ENCODE assay signal across 28 cellular contexts in genomic region chr19:36819130-36819630, GRCh38. TPM values are rescaled to one million over a fixed set of nuclear protein-coding genes. Genes with fewer than 3 reads are reported as not detected.
A peak's percentile ranks its signal among the peaks of the same experiment; 100 is the strongest.
DNase-seq lines count a peak whose midpoint lies in the region; ATAC-seq and TF ChIP-seq lines count a peak whose summit lies in the region.
"Had no signal": no experiment of that assay in that cellular context is flagged by ENCODE, and none has a peak within 500 bp of the region (broad histone marks: within the 10 kb centered on the region; RNA-seq: fewer than 3 reads in every experiment).

No MANE protein-coding gene starts in this region.

- H3K9ac ChIP-seq in duodenal mucosa (ENCODE audit: low read depth in 1 of 2, low read length in 2 of 2) = no peak overlapping the region

- intact Hi-C loops in OCI-LY7 (cut with micrococcal nuclease; ENCODE audit: unreplicated experiment) (no loop called here), esophagus muscularis mucosa (cut with DNase I) (no loop called here)
- intact Hi-C loops in naive thymus-derived CD4-positive, alpha-beta T cell (cut with micrococcal nuclease) = no loop called here

- no peaks in the 10 kb centered on the region for H3K79me2 ChIP-seq in OCI-LY7 (ENCODE audit: insufficient read depth, low read depth, low read length)

- ATAC-seq in naive thymus-derived CD4-positive, alpha-beta T cell = no peak
- no peak for ATAC-seq in GM18502 (IDR thresholded peaks at IDR 0.05; ENCODE audit: poor library complexity, unreplicated experiment)
- ATAC-seq: CD8-positive, alpha-beta T cell; left lobe of liver; stimulated activated naive B cell treated with anti-CD40 and anti-IgM and Interleukin-4, amounts not matched to agents 10 μg/mL and 1 μg/mL and 100 μg/mL, for 72 hours had no signal

- H3K4me1 ChIP-seq in OCI-LY7 (ENCODE audit: insufficient read depth, low read length, poor library complexity, severe bottlenecking) (no peaks in the 10 kb centered on the region), duodenal mucosa (ENCODE audit: control insufficient read depth in 1 of 2, insufficient read depth in 2 of 2, low read length in 2 of 2) (no peaks in the 10 kb centered on the region), esophagus muscularis mucosa (no peaks in the 10 kb centered on the region)
- H3K4me1 ChIP-seq in naive thymus-derived CD4-positive, alpha-beta T cell (ENCODE audit: control insufficient read depth in 2 of 2, insufficient read depth in 2 of 2, low read length in 2 of 2) = no peaks in the 10 kb centered on the region
- H3K4me1 ChIP-seq: adrenal gland had no signal

- H3K9me3 ChIP-seq in OCI-LY7 (ENCODE audit: low read length) = peaks cover 47% of the 10 kb centered on the region
- peaks cover 89 to 93% of the 10 kb centered on the region in 2 donors for H3K9me3 ChIP-seq in duodenal mucosa (ENCODE audit: control insufficient read depth in 1 of 2, low read length in 2 of 2)
- H3K9me3 ChIP-seq in naive thymus-derived CD4-positive, alpha-beta T cell (ENCODE audit: control insufficient read depth in 2 of 3, low read length in 3 of 3) = peaks cover 26 to 96% (median 45%) of the 10 kb centered on the region in 3 experiments
- H3K9me3 ChIP-seq in esophagus muscularis mucosa = peaks cover 69 to 100% (median 100%) of the 10 kb centered on the region in 4 donors

- H3K27ac ChIP-seq in OCI-LY7 (ENCODE audit: low read depth, low read length, poor library complexity, severe bottlenecking) (no peak overlapping the region), duodenal mucosa (ENCODE audit: low read depth, low read length) (no peak overlapping the region), esophagus muscularis mucosa (replicated peaks in 1 of 4) (no peak overlapping the region)
- H3K27ac ChIP-seq in naive thymus-derived CD4-positive, alpha-beta T cell (ENCODE audit: low read depth, low read length) = no peak overlapping the region
- H3K27ac ChIP-seq: adrenal gland, skin epidermis, thoracic aorta had no signal

- no peaks in the 10 kb centered on the region for H4K20me1 ChIP-seq in OCI-LY7 (ENCODE audit: insufficient read depth, low read length)

- H3K27me3 Mint-ChIP-seq in naive thymus-derived CD4-positive, alpha-beta T cell = no peaks in the 10 kb centered on the region
- H3K27me3 Mint-ChIP-seq: activated CD4-positive, alpha-beta memory T cell treated with anti-CD3 and anti-CD28 coated beads, Interleukin-2, amount 10 ng/mL, durations not matched to agents 7 days and 5 days; dendritic cell treated with granulocyte-macrophage colony-stimulating factor and Interleukin-4, amounts not matched to agents 40 ng/mL and 50 ng/mL, for 4 days; stimulated activated naive B cell treated with anti-CD40 and anti-IgM and Interleukin-4, amounts not matched to agents 10 μg/mL and 1 μg/mL and 100 μg/mL, for 72 hours had no signal

- H3K27ac Mint-ChIP-seq in naive thymus-derived CD4-positive, alpha-beta T cell = no peak overlapping the region
- H3K27ac Mint-ChIP-seq: activated CD4-positive, alpha-beta memory T cell treated with anti-CD3 and anti-CD28 coated beads, Interleukin-2, amount 10 ng/mL, durations not matched to agents 7 days and 5 days; CD8-positive, alpha-beta T cell; dendritic cell treated with granulocyte-macrophage colony-stimulating factor and Interleukin-4, amounts not matched to agents 40 ng/mL and 50 ng/mL, for 4 days; mesothelial cell of epicardium; nephron progenitor cell; stimulated activated naive B cell treated with anti-CD40 and anti-IgM and Interleukin-4, amounts not matched to agents 10 μg/mL and 1 μg/mL and 100 μg/mL, for 72 hours had no signal

- POLR2A ChIA-PET in OCI-LY7 (lab: Charles Lee) = no interaction called here
- POLR2A ChIA-PET in naive thymus-derived CD4-positive, alpha-beta T cell (lab: Charles Lee) = no interaction called here

- peak; percentile 25 for DNase-seq in Caki2 (ENCODE audit: low read depth)
- DNase-seq in OCI-LY7 (ENCODE audit: low spot score) = no peak
- no peak for DNase-seq in naive thymus-derived CD4-positive, alpha-beta T cell
- DNase-seq in esophagus muscularis mucosa (ENCODE audit: extremely low spot score) = no peak
- DNase-seq in COR-L47 (lab: John Stamatoyannopoulos, UW) = no peak
- DNase-seq in 8988T = no peak
- DNase-seq: activated CD4-positive, alpha-beta memory T cell treated with anti-CD3 and anti-CD28 coated beads, Interleukin-2, amount 10 ng/mL, durations not matched to agents 7 days and 5 days; activated gamma-delta T cell; activated T-cell treated with anti-CD3 and anti-CD28 coated beads for 4 hours; adrenal gland; CD8-positive, alpha-beta T cell; foreskin fibroblast; H7; KBM-7; NCI-H1694; NCI-H2171 treated with DMSO at 0.1 percent for 48 hours; nephron progenitor cell; posterior cingulate gyrus; SIG-M5; stimulated activated CD4-positive, alpha-beta T cell treated with anti-CD3 and anti-CD28 coated beads, Interleukin-2, amount 100 ng/mL, for 24 hours; stimulated activated naive B cell treated with anti-CD40 and anti-IgM and Interleukin-4, amounts not matched to agents 10 μg/mL and 1 μg/mL and 100 μg/mL, for 72 hours had no signal

- H3K9me3 Mint-ChIP-seq in naive thymus-derived CD4-positive, alpha-beta T cell = peaks cover 0 to 99% (median 69%) of the 10 kb centered on the region in 11 donors

- peaks cover 31 to 76% (median 53%) of the 10 kb centered on the region in 5 donors for H3K36me3 Mint-ChIP-seq in naive thymus-derived CD4-positive, alpha-beta T cell

- CTCF ChIA-PET in OCI-LY7 (lab: Charles Lee; ENCODE audit: unreplicated experiment) = no interaction called here
- CTCF ChIA-PET in naive thymus-derived CD4-positive, alpha-beta T cell (lab: Charles Lee) = no interaction called here

- WGBS in esophagus muscularis mucosa = 94% methylated on average over 7 of the region's 7 CpGs

- TF ChIP-seq POLR2A in esophagus muscularis mucosa (IDR thresholded peaks at IDR 0.05; ENCODE audit: low read depth) = no peak

- BruUV-seq in OCI-LY7 (replicated peaks; lab: Mats Ljungman, UMichigan) = TSS peak; percentile 56

- H3K27me3 ChIP-seq in duodenal mucosa (ENCODE audit: control insufficient read depth in 1 of 2, insufficient read depth in 2 of 2, low read length in 2 of 2) = no peaks in the 10 kb centered on the region
- no peaks in the 10 kb centered on the region for H3K27me3 ChIP-seq in naive thymus-derived CD4-positive, alpha-beta T cell (ENCODE audit: control insufficient read depth in 2 of 2, insufficient read depth in 2 of 2, low read length in 2 of 2)
- H3K27me3 ChIP-seq in esophagus muscularis mucosa = no peaks in the 10 kb centered on the region
- H3K27me3 ChIP-seq: adrenal gland had no signal

- H3K4me2 ChIP-seq in OCI-LY7 (ENCODE audit: low read length) = no peak overlapping the region

- H3K36me3 ChIP-seq in OCI-LY7 (ENCODE audit: insufficient read depth, low read length) = no peaks in the 10 kb centered on the region; the same call in 1 of the 2 replicates
- H3K36me3 ChIP-seq in duodenal mucosa (ENCODE audit: control insufficient read depth in 1 of 2, insufficient read depth in 2 of 2, low read length in 2 of 2) = peaks cover 49 to 60% of the 10 kb centered on the region in 2 donors
- peaks cover 4 to 64% (median 23%) of the 10 kb centered on the region in 3 experiments for H3K36me3 ChIP-seq in naive thymus-derived CD4-positive, alpha-beta T cell (ENCODE audit: control insufficient read depth in 2 of 3, insufficient read depth in 3 of 3, low read length in 3 of 3)
- H3K36me3 ChIP-seq in esophagus muscularis mucosa = peaks cover 72 to 99% (median 89%) of the 10 kb centered on the region in 4 donors

- H3K4me1 Mint-ChIP-seq in naive thymus-derived CD4-positive, alpha-beta T cell = no peaks in the 10 kb centered on the region
- H3K4me1 Mint-ChIP-seq: activated CD4-positive, alpha-beta memory T cell treated with anti-CD3 and anti-CD28 coated beads, Interleukin-2, amount 10 ng/mL, durations not matched to agents 7 days and 5 days; mesothelial cell of epicardium; nephron progenitor cell; stimulated activated naive B cell treated with anti-CD40 and anti-IgM and Interleukin-4, amounts not matched to agents 10 μg/mL and 1 μg/mL and 100 μg/mL, for 72 hours had no signal

- no peaks in the 10 kb centered on the region for H3K9me2 ChIP-seq in OCI-LY7 (ENCODE audit: insufficient read depth, low read length)

- H3K4me3 Mint-ChIP-seq in naive thymus-derived CD4-positive, alpha-beta T cell = no peak overlapping the region
- H3K4me3 Mint-ChIP-seq: activated CD4-positive, alpha-beta memory T cell treated with anti-CD3 and anti-CD28 coated beads, Interleukin-2, amount 10 ng/mL, durations not matched to agents 7 days and 5 days; CD8-positive, alpha-beta T cell; dendritic cell treated with granulocyte-macrophage colony-stimulating factor and Interleukin-4, amounts not matched to agents 40 ng/mL and 50 ng/mL, for 4 days; mesothelial cell of epicardium; nephron progenitor cell; stimulated activated naive B cell treated with anti-CD40 and anti-IgM and Interleukin-4, amounts not matched to agents 10 μg/mL and 1 μg/mL and 100 μg/mL, for 72 hours had no signal

- H3K4me3 ChIP-seq in OCI-LY7 (ENCODE audit: low read depth, low read length, poor library complexity, severe bottlenecking) (no peak overlapping the region), duodenal mucosa (ENCODE audit: low read depth in 1 of 2, low read length in 2 of 2) (peak overlapping the region; percentile 1 to 43), esophagus muscularis mucosa (no peak overlapping the region)
- H3K4me3 ChIP-seq in naive thymus-derived CD4-positive, alpha-beta T cell (ENCODE audit: low read length) = peak overlapping the region; percentile 12
- H3K4me3 ChIP-seq: skin epidermis, thoracic aorta had no signal

- no peak overlapping the region for H2AFZ ChIP-seq in OCI-LY7 (ENCODE audit: low read length)

- TF ChIP-seq EP300 in esophagus muscularis mucosa (IDR thresholded peaks at IDR 0.05) = no peak

- TF ChIP-seq CTCF in OCI-LY7 (conservative IDR thresholded peaks at IDR 0.05; ENCODE audit: low read length) (no peak), esophagus muscularis mucosa (IDR thresholded peaks at IDR 0.05) (no peak)

- in situ Hi-C loops in Caki2 (cut with HindIII; ENCODE audit: low pct_unique_long_range_greater_than_20kb, low sequenced_read_pairs) = no loop called here

RNA-seq across cellular contexts. Expression of gene ZNF790, which starts 19.0 kb away (rescaled TPM):
- total RNA-seq in Caki2 (2014; rRNA removed; shearing (Covaris generic); ENCODE audit: low replicate concordance) = 0.49 and 8.4 TPM in 2 replicates
- 4.3 and 5.4 TPM in 2 replicates for total RNA-seq in OCI-LY7 (2014; rRNA removed; shearing (Covaris generic))
- total RNA-seq in OCI-LY7 (2022) (2.7 and 3.0 TPM in 2 replicates), esophagus muscularis mucosa (10 to 100 TPM in 1 of 4 donors, 1 to 10 TPM in 3; 5.8 to 11.1 (median 7.8) TPM)
- total RNA-seq in naive thymus-derived CD4-positive, alpha-beta T cell = 10 to 100 TPM in 2 of 5 experiments, 1 to 10 TPM in 3; 2.6 to 14.4 (median 7.3) TPM
- polyA plus RNA-seq in naive thymus-derived CD4-positive, alpha-beta T cell = 1 to 10 TPM; 6.2 to 7.6 TPM

RNA-seq across cellular contexts. Expression of gene ZNF345, which starts 31.5 kb away (rescaled TPM):
- total RNA-seq in Caki2 (2014; rRNA removed; shearing (Covaris generic); ENCODE audit: low replicate concordance) = 0.17 and 0.67 TPM in 2 replicates
- total RNA-seq in OCI-LY7 (2014; rRNA removed; shearing (Covaris generic)) = 1.1 and 3.3 TPM in 2 replicates
- total RNA-seq in OCI-LY7 (2022) (3.0 and 4.3 TPM in 2 replicates), esophagus muscularis mucosa (1 to 10 TPM; 3.0 to 6.6 (median 4.3) TPM)
- total RNA-seq in naive thymus-derived CD4-positive, alpha-beta T cell = 10 to 100 TPM in 2 of 5 experiments, 1 to 10 TPM in 3; 6.8 to 18.2 (median 7.8) TPM
- polyA plus RNA-seq in naive thymus-derived CD4-positive, alpha-beta T cell = 10 to 100 TPM in 1 of 2 donors, 1 to 10 TPM in 1; 10.0 to 11.8 TPM

RNA-seq across cellular contexts. Expression of gene ZNF850, which starts 46.6 kb away (rescaled TPM):
- 14.2 and 22.3 TPM in 2 replicates for total RNA-seq in Caki2 (2014; rRNA removed; shearing (Covaris generic); ENCODE audit: low replicate concordance)
- 3.1 and 10.6 TPM in 2 replicates for total RNA-seq in OCI-LY7 (2014; rRNA removed; shearing (Covaris generic))
- total RNA-seq in OCI-LY7 (2022) (8.4 and 9.5 TPM in 2 replicates), esophagus muscularis mucosa (1 to 10 TPM; 1.3 to 2.4 (median 2.0) TPM)
- total RNA-seq in naive thymus-derived CD4-positive, alpha-beta T cell = 1 to 10 TPM; 1.9 to 4.8 (median 4.3) TPM
- under 1 TPM; 0.46 to 0.99 TPM for polyA plus RNA-seq in naive thymus-derived CD4-positive, alpha-beta T cell

Comparison
In these comparisons a context has a peak if more than half of its experiments do, and no peak if none do; other contexts are left out.
1. H3K4me3 ChIP-seq: peak in duodenal mucosa (2 of 2) and naive thymus-derived CD4-positive, alpha-beta T cell (single experiment); none in OCI-LY7 (single experiment) and esophagus muscularis mucosa (0 of 4).